13 cellular contexts compared by ENCODE assay signal in genomic region chr2:105324732-105325131, GRCh38. TPM values are rescaled to one million over a fixed set of nuclear protein-coding genes. Genes with fewer than 3 reads are reported as not detected.
DNase-seq lines count a peak whose midpoint lies in the region; ATAC-seq, FAIRE-seq and TF ChIP-seq lines count a peak whose summit lies in the region.
"Had no signal": no experiment of that assay in that cellular context is flagged by ENCODE, and none has a peak within 500 bp of the region (broad histone marks: within the 10 kb centered on the region; RNA-seq: fewer than 3 reads in every experiment).

No MANE protein-coding gene starts in this region.

- peak; percentile 63 for DNase-seq in AG08395 (ENCODE audit: low spot score)
- peak; percentile 72 for DNase-seq in HTR-8/SVneo (ENCODE audit: insufficient read length, low spot score)
- DNase-seq in cardiac fibroblast (ENCODE audit: low read depth in 2 of 2) = peak; percentile 59 to 65
- no peak for DNase-seq in aorta
- no peak for DNase-seq in KBM-7
- no peak for DNase-seq in small intestine
- DNase-seq: CD4-positive, CD25-positive, alpha-beta regulatory T cell; left ventricle myocardium superior; NCI-H1436 treated with DMSO at 0.1 percent for 48 hours; NK-92 treated with Interleukin-12 subunit alpha and Interleukin-12 subunit beta, amount 100 ng/mL, for 24 hours; stimulated activated naive CD4-positive, alpha-beta T cell treated with Interleukin-2 at 50 U/mL for 16 hours had no signal

- no peaks in the 10 kb centered on the region for H3K36me3 ChIP-seq in mesodermal cell (ENCODE audit: control insufficient read depth, insufficient read depth, low read length)
- peaks cover 0 to 2% of the 10 kb centered on the region in 2 donors for H3K36me3 ChIP-seq in aorta (ENCODE audit: control insufficient read depth in 1 of 2, insufficient read depth in 2 of 2, low read length in 1 of 2)
- no peaks in the 10 kb centered on the region for H3K36me3 ChIP-seq in small intestine (ENCODE audit: control insufficient read depth in 2 of 2, insufficient read depth in 2 of 2, low read length in 2 of 2)

- in situ Hi-C loops in KBM-7 (cut with MboI; ENCODE audit: low pct_unique_long_range_greater_than_20kb, low sequenced_read_pairs) = no loop called here

- H3K4me3 ChIP-seq in cardiac fibroblast (replicated peaks in 1 of 2; ENCODE audit: low read depth in 2 of 2, low read length in 2 of 2) = no peak overlapping the region
- H3K4me3 ChIP-seq in mesodermal cell (ENCODE audit: extremely low read depth, insufficient read depth, low read length, poor library complexity, severe bottlenecking) = no peak overlapping the region
- no peak overlapping the region for H3K4me3 ChIP-seq in aorta (ENCODE audit: low read length in 2 of 2)
- H3K4me3 ChIP-seq in small intestine (ENCODE audit: low read depth in 1 of 2, low read length in 2 of 2) = no peak overlapping the region

- H3K27ac ChIP-seq in mesodermal cell (ENCODE audit: low read depth, low read length, severe bottlenecking) (peak overlapping the region; percentile 89), aorta (ENCODE audit: low read depth in 1 of 2, low read length in 2 of 2) (no peak overlapping the region), small intestine (ENCODE audit: low read depth in 1 of 2, low read length in 1 of 2) (peak overlapping the region in 1 of 2 donors; percentile 24)

- intact Hi-C loops in aorta (cut with DNase I) = no loop called here

- H3K9me3 ChIP-seq in mesodermal cell (ENCODE audit: control insufficient read depth, low read length) = no peaks in the 10 kb centered on the region
- H3K9me3 ChIP-seq in aorta (ENCODE audit: control insufficient read depth, low read length) = no peaks in the 10 kb centered on the region
- H3K9me3 ChIP-seq in small intestine (ENCODE audit: control insufficient read depth, low read depth) = no peaks in the 10 kb centered on the region

- 78 to 82% methylated on average over 3 to 4 of the region's 4 CpGs for WGBS in mesodermal cell (ENCODE audit: insufficient coverage in 2 of 2), 2 experiments
- WGBS in aorta, 2 donors = 82 to 85% methylated on average over 4 of the region's 4 CpGs
- WGBS in small intestine, 3 donors = 86 to 92% (median 90%) methylated on average over 4 of the region's 4 CpGs

- H3K27me3 ChIP-seq in aorta (ENCODE audit: control insufficient read depth in 1 of 2, insufficient read depth in 2 of 2, low read length in 1 of 2) (no peaks in the 10 kb centered on the region), small intestine (ENCODE audit: control insufficient read depth in 2 of 2, insufficient read depth in 2 of 2, low read length in 2 of 2) (no peaks in the 10 kb centered on the region)

- H3K4me1 ChIP-seq in mesodermal cell (ENCODE audit: control insufficient read depth, insufficient read depth, low read length, poor library complexity, severe bottlenecking) = peaks cover 35% of the 10 kb centered on the region
- H3K4me1 ChIP-seq in aorta (ENCODE audit: control insufficient read depth in 1 of 2, insufficient read depth in 2 of 2, low read length in 2 of 2) = peaks cover 1 to 2% of the 10 kb centered on the region in 2 donors
- no peaks in the 10 kb centered on the region for H3K4me1 ChIP-seq in small intestine (ENCODE audit: control insufficient read depth in 2 of 2, insufficient read depth in 1 of 2, low read depth in 1 of 2, low read length in 1 of 2)

- ATAC-seq in aorta (ENCODE audit: low FRiP score) (no peak), HG03439 (IDR thresholded peaks at IDR 0.05; ENCODE audit: unreplicated experiment) (no peak)
- ATAC-seq: left ventricle myocardium superior had no signal

- no peak for TF ChIP-seq CTCF in cardiac fibroblast (IDR thresholded peaks at IDR 0.05; ENCODE audit: low read depth, low read length)

- FAIRE-seq in HTR-8/SVneo (lab: Jason Lieb, UNC) = no peak
- FAIRE-seq in small intestine (lab: Jason Lieb, UNC) = no peak

RNA-seq across cellular contexts. Expression of gene TGFBRAP1, which starts 4.8 kb away (rescaled TPM):
- 9.5 TPM for polyA plus RNA-seq in mesodermal cell (2013, experiment 1 of 2)
- polyA plus RNA-seq in mesodermal cell (2013, experiment 2 of 2) = 8.0 TPM
- total RNA-seq in aorta = 10 to 100 TPM; 17.5 to 21.5 TPM
- polyA plus RNA-seq in aorta (1 to 10 TPM; 5.1 to 7.1 TPM), small intestine (1 to 10 TPM; 6.0 to 8.2 (median 7.3) TPM)

RNA-seq across cellular contexts. Expression of gene C2orf49, which starts 12.6 kb away (rescaled TPM):
- polyA plus RNA-seq in mesodermal cell (2013, experiment 1 of 2) = 19.5 TPM
- 24.8 TPM for polyA plus RNA-seq in mesodermal cell (2013, experiment 2 of 2)
- 10 to 100 TPM; 13.4 to 20.8 TPM for total RNA-seq in aorta
- 10 to 100 TPM; 10.9 to 12.1 TPM for polyA plus RNA-seq in aorta
- polyA plus RNA-seq in small intestine = 1 to 10 TPM; 6.9 to 8.2 (median 8.1) TPM

Comparison
In these comparisons a context has a peak if more than half of its experiments do, and no peak if none do; other contexts are left out.
1. DNase-seq: peak in AG08395 (single experiment), HTR-8/SVneo (single experiment) and cardiac fibroblast (2 of 2); none in aorta (0 of 2), KBM-7 (single experiment) and small intestine (single experiment).